1 cellular context compared by ENCODE assay signal in the genomic region with DNA sequence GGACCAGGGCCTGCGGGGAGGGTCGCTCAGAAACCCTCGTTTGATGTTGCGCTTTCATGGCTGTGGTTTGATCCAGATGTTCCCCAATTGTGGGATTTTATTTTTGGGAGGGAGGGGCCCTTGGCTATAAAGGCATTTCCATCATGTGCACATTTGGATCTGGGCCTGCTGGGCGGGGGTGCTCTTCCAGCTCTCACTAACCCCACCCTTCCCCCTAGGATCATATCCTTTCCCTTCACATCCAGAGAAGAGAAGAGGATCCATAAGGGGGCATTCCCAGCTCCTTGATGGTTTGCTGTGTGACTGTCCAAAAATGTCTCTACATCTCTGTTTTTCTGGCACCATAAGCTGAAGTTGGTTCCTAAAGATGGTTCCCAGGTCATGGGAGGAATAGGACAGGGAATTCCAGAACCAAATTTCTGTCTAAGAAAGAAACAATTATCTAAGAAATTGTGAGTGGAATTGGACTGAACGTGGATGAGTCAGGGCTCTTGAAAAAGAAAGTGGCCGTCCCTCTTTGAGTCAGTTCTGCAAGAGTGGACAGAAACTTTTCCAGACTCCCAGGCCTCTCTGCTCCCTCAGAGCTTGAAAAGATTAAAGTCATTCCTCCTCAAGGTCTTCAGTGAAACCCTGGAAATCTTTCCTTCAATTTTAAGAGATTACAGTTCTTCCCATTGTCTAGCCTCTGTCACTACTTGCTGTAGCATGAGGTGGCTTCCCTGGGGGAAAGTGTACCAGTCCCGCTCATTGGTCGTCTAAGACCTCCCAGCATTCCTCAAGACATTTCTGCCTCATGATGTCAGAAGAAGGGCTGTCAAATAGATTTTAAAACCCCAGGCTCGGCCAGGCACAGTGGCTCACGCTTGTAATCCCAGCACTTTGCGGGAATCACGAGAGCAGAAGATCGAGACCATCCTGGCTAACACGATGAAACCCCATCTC.
TF ChIP-seq lines count a peak whose summit lies in the region.

No MANE protein-coding gene starts in this region.

TF ChIP-seq in K562, 482 proteins besides CTCF, POLR2A, EP300 and RAD21 (continued from another document):
- TF ChIP-seq RB1 (IDR thresholded peaks at IDR 0.05; ENCODE audit: low read depth) (no peak), ZNF551 (CRISPR knock-in tag; IDR thresholded peaks at IDR 0.05) (no peak)
TF ChIP-seq in K562: peak in this region for 7.
